Comparison of ENCODE assay signal across 7 cellular contexts in the genomic region with DNA sequence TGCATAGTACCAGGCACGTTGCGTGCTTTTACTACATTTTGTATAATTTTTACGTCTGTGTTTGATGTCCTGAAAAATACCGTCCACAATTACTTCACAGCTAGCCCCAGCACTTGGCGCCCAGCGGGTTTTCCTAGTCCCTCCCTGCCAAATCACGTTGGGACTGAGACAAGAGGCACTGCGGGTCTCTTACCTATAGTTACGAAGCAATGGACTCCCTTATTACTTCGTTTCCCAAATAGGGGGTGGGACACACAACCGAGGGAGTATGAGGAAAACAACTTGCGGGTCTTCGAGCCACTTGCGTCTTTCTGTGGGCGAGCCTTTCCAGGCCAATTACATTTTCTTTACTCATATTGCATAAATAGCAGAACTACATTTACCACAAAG. TPM values are rescaled to one million over a fixed set of nuclear protein-coding genes. Genes with fewer than 3 reads are reported as not detected.
DNase-seq lines count a peak whose midpoint lies in the region; ATAC-seq and TF ChIP-seq lines count a peak whose summit lies in the region.

No MANE protein-coding gene starts in this region.

- H3K9me3 ChIP-seq in lung (ENCODE audit: control insufficient read depth in 2 of 2, insufficient read depth in 1 of 2, low read length in 1 of 2) (no peaks in the 10 kb centered on the region), upper lobe of right lung (no peaks in the 10 kb centered on the region)

- TF ChIP-seq CTCF in cardiac fibroblast (IDR thresholded peaks at IDR 0.05; ENCODE audit: low read depth, low read length) (no peak), lung (IDR thresholded peaks at IDR 0.05; ENCODE audit: control extremely low read depth, extremely low read depth) (no peak), upper lobe of right lung (IDR thresholded peaks at IDR 0.05) (no peak)

- DNase-seq in NCI-H82 (lab: John Stamatoyannopoulos, UW), result peak; percentile 90
- DNase-seq in cardiac fibroblast (ENCODE audit: low read depth in 2 of 2), result no peak
- DNase-seq in lung (ENCODE audit: low spot score), result no peak
- no peak for DNase-seq in upper lobe of right lung
- no peak for DNase-seq in OCI-M2 (lab: John Stamatoyannopoulos, UW; ENCODE audit: unreplicated experiment)
- DNase-seq in activated effector memory CD4-positive, alpha-beta T cell treated with Interleukin-2 at 50 U/mL for 16 hours, result no peak

- H3K4me3 ChIP-seq in GM08714 (ENCODE audit: low read length), result peak overlapping the region; percentile 68
- H3K4me3 ChIP-seq in cardiac fibroblast (replicated peaks in 1 of 2; ENCODE audit: low read depth in 2 of 2, low read length in 2 of 2), result peak overlapping the region; percentile 84 to 87
- peak overlapping the region; percentile 85 for H3K4me3 ChIP-seq in lung
- H3K4me3 ChIP-seq in upper lobe of right lung, result peak overlapping the region; percentile 72

- intact Hi-C loops in upper lobe of right lung (cut with DNase I), result no loop called here

- H3K27ac ChIP-seq in lung (ENCODE audit: low read depth in 1 of 2, low read length in 1 of 2) (peak overlapping the region; percentile 84 to 98), upper lobe of right lung (peak overlapping the region; percentile 89)

- ATAC-seq in lung (ENCODE audit: insufficient read depth, low FRiP score) (no peak), upper lobe of right lung (no peak)

- no peaks in the 10 kb centered on the region for H3K27me3 ChIP-seq in lung (ENCODE audit: control insufficient read depth, insufficient read depth)
- no peaks in the 10 kb centered on the region for H3K27me3 ChIP-seq in upper lobe of right lung

- H3K4me1 ChIP-seq in lung (ENCODE audit: control insufficient read depth in 2 of 2, insufficient read depth in 2 of 2, low read length in 2 of 2), result peaks cover 0 to 7% of the 10 kb centered on the region in 2 donors
- peaks cover 12% of the 10 kb centered on the region for H3K4me1 ChIP-seq in upper lobe of right lung

- WGBS in lung, 2 donors, result 3% methylated on average over 15 of the region's 15 CpGs

- H3K36me3 ChIP-seq in lung (ENCODE audit: control insufficient read depth in 2 of 2, insufficient read depth in 2 of 2, low read length in 2 of 2), result no peaks in the 10 kb centered on the region
- H3K36me3 ChIP-seq in upper lobe of right lung, result no peaks in the 10 kb centered on the region

RNA-seq across cellular contexts. Expression of gene CMSS1, which starts 0.6 kb away (rescaled TPM):
- total RNA-seq in lung, result 10 to 100 TPM; 12.3 to 28.9 TPM
- polyA plus RNA-seq in lung, result 10 to 100 TPM; 20.0 to 25.2 TPM
- total RNA-seq in upper lobe of right lung, result 20.6 TPM
